Comparison of ENCODE assay signal across 1 cellular context in the genomic region with DNA sequence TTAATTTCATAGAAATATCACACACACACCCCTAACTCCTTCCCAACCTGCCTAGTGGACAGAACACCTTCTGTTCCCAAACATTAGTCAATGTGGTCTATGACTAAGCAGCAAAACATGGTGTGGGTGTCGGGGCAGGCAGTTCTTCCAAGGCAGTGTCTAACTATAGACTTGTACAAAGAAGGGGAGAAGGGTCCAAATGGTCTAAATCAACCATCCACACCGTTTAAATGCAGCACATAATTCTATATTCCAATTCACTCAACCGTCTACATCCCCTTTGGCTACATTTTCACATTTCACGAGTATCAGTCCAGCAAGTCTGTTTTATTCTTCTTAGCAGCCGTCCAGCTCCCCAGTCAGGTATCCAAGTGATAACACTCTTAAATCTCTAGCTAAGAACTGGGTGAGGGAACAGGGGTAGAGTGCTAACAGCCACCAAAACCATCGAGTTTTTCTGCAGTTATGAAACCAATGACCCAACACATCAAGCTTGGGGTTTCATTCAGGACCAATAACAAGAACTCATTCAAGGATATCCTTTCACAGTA.
TF ChIP-seq lines count a peak whose summit lies in the region.

No MANE protein-coding gene starts in this region.

TF ChIP-seq in SK-N-SH, 30 proteins besides CTCF, POLR2A, EP300 and RAD21 (continued from another document):
- TF ChIP-seq EZH2phosphoT487 (IDR thresholded peaks at IDR 0.05; ENCODE audit: borderline replicate concordance, low read depth) (no peak), MXI1 (IDR thresholded peaks at IDR 0.05; ENCODE audit: low read depth, low read length) (0 out of 2 replicates have a peak, but pooled peaks have one; percentile 28)
TF ChIP-seq in SK-N-SH: peak in this region for 8.
